ENCODE assay signal across 2 cellular contexts in the genomic region with DNA sequence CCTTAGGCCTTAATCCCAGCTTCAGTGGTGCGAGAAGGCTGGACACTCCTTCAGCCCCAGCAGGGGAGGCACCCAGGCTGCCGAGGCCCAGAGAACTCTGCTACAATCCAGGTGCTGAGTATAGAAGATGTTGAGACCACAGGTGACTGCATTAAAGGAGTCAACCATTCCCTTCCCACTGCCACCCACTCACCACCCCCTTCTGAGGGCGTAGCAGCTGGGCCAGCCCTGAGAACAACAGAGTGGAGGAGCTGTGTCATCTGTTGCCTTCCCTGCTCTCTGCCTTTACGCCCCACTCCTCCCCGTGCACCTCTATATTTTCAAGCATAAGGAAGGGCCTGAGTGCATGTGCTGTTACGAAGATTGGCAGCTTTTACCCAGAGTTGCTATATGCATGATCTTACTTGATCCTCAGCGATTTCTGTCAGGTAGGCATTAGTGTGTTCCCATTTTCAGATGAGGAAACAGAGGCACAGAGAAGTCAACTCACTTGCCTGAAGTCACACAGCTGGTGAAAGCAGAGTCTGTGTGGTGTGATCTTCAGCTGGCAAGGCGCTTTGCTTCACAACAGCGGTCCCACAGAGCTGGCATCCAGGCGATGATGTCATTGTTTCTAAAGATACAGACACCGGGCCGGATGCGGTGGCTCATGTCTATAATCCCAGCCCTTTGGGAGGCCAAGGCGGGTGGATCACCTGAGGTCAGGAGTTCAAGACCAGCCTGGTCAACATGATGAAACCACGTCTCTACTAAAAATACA.
TF ChIP-seq lines count a peak whose summit lies in the region.

No MANE protein-coding gene starts in this region.

TF ChIP-seq in A549, 52 proteins besides CTCF, POLR2A, EP300 and RAD21:
- TF ChIP-seq BHLHE40 (IDR thresholded peaks at IDR 0.05; ENCODE audit: low read depth, low read length): no peak
- TF ChIP-seq ZFP36 (IDR thresholded peaks at IDR 0.05; ENCODE audit: borderline replicate concordance, partially characterized antibody): peak; percentile 18

TF ChIP-seq in GM12878, 131 proteins besides CTCF, POLR2A, EP300 and RAD21:
- TF ChIP-seq YBX1 (IDR thresholded peaks at IDR 0.05): no peak
- no peak for TF ChIP-seq CHD1 (IDR thresholded peaks at IDR 0.05; ENCODE audit: low read depth, low read length)
- no peak for TF ChIP-seq NRF1 (conservative IDR thresholded peaks at IDR 0.05; ENCODE audit: low read depth, low read length)
- no peak for TF ChIP-seq STAT3 (IDR thresholded peaks at IDR 0.05; ENCODE audit: low read depth, low read length)
- TF ChIP-seq, protein P1, sequence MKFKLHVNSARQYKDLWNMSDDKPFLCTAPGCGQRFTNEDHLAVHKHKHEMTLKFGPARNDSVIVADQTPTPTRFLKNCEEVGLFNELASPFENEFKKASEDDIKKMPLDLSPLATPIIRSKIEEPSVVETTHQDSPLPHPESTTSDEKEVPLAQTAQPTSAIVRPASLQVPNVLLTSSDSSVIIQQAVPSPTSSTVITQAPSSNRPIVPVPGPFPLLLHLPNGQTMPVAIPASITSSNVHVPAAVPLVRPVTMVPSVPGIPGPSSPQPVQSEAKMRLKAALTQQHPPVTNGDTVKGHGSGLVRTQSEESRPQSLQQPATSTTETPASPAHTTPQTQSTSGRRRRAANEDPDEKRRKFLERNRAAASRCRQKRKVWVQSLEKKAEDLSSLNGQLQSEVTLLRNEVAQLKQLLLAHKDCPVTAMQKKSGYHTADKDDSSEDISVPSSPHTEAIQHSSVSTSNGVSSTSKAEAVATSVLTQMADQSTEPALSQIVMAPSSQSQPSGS (IDR thresholded peaks at IDR 0.05; ENCODE audit: low read length): no peak
- TF ChIP-seq ATF7 (IDR thresholded peaks at IDR 0.05; ENCODE audit: low read depth): 0 out of 2 replicates have a peak, but pooled peaks have one; percentile 26
